ENCODE assay signal across 20 cellular contexts in the genomic region with DNA sequence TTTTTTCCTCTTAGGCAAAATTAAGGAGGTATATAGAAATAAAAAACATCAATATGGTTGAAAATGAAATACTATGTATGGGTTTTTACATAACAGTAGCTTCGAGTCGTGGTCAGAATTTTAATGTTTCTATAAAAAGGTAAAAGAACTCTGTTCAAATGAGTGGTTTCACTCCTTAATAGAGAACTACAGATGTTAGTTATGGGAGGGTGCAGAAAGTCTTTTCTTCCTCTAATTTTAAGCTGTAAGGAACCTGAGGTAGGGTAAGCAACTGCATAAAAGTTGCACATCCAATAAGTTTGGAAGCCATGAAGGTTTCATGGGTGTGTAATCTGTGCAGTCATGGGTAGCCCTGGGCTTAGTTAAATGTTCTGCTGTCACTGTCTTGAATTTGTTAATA.
"Had no signal": no experiment of that assay in that cellular context is flagged by ENCODE, and none has a peak within 500 bp of the region (broad histone marks: within the 10 kb centered on the region; RNA-seq: fewer than 3 reads in every experiment).

No MANE protein-coding gene starts in this region.

- DNase-seq: Karpas-422, KBM-7, MV-4-11, NCI-H1048, NCI-H1105, NCI-H1417, NCI-H1436 treated with DMSO at 0.1 percent for 48 hours, NCI-H1694 treated with DMSO at 0.1 percent for 48 hours, NCI-H1930, NCI-H2081, NCI-H2107, NCI-H2227 treated with DMSO at 0.1 percent for 48 hours, NCI-H524, NCI-H526 treated with DMSO at 0.1 percent for 48 hours, NCI-H748 treated with DMSO at 0.1 percent for 48 hours, Right ventricle myocardium superior, RPMI8226, SK-N-SH, SW 1271, T-cell had no signal

- ATAC-seq: T-cell had no signal

- H3K9me3 ChIP-seq: SK-N-SH had no signal

- H3K9ac ChIP-seq: SK-N-SH had no signal

- H3K4me2 ChIP-seq: SK-N-SH had no signal
